ENCODE assay signal across 27 cellular contexts in the genomic region with DNA sequence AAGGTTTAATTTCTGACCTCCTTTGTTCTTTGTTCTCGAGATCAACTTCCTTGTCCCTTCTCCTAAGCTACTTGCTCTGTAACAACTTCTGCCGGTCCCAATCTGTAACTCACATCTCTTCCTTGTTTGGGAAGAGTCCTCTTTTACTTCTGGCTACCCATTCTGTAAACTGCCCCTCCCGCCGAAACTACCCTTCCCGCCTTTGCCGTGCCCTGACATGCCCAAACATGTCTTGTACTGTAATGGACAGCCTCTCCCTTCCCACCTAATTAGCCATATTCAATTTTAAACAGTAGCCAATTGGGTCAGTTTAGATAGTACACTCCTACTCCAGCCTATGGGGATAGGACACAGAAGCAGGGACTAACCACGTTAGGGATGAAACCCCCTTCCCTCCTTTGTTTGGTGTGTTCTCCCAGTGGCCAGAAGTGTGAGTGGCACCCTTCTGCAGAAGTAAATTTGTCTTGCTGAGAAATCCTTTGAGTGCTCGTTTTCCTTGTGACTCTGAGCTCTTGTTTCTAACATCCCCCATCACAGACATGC. TPM values are rescaled to one million over a fixed set of nuclear protein-coding genes. Genes with fewer than 3 reads are reported as not detected.
DNase-seq lines count a peak whose midpoint lies in the region; ATAC-seq and TF ChIP-seq lines count a peak whose summit lies in the region.
"Had no signal": no experiment of that assay in that cellular context is flagged by ENCODE, and none has a peak within 500 bp of the region (broad histone marks: within the 10 kb centered on the region; RNA-seq: fewer than 3 reads in every experiment).

No MANE protein-coding gene starts in this region.

- H3K9me3 Mint-ChIP-seq in endodermal cell (peaks cover 25% of the 10 kb centered on the region), neural crest cell (peaks cover 25% of the 10 kb centered on the region)

- H3K4me1 ChIP-seq in endodermal cell (ENCODE audit: control insufficient read depth, insufficient read depth, low read length) (no peaks in the 10 kb centered on the region), right cardiac atrium (ENCODE audit: control insufficient read depth, insufficient read depth, low read length) (no peaks in the 10 kb centered on the region), PC-3 (ENCODE audit: insufficient read depth, low read length) (no peaks in the 10 kb centered on the region)
- no peaks in the 10 kb centered on the region for H3K4me1 ChIP-seq in effector memory CD4-positive, alpha-beta T cell (ENCODE audit: control insufficient read depth, insufficient read depth, low read length, poor library complexity, severe bottlenecking)
- H3K4me1 ChIP-seq: adrenal gland, heart left ventricle had no signal

- H3K4me3 Mint-ChIP-seq in endodermal cell (no peak overlapping the region), neural crest cell (no peak overlapping the region)
- H3K4me3 Mint-ChIP-seq: CD8-positive, alpha-beta memory T cell; stimulated activated memory B cell treated with anti-CD40 and anti-IgM and Interleukin-4, amounts not matched to agents 10 μg/mL and 1 μg/mL and 100 μg/mL, for 72 hours had no signal

- H3K36me3 Mint-ChIP-seq in endodermal cell (ENCODE audit: low read depth) = peaks cover 5% of the 10 kb centered on the region
- peaks cover 48% of the 10 kb centered on the region for H3K36me3 Mint-ChIP-seq in neural crest cell (ENCODE audit: low read depth)

- no peaks in the 10 kb centered on the region for H3K79me2 ChIP-seq in PC-3 (ENCODE audit: low read length)

- H3K4me1 Mint-ChIP-seq in endodermal cell (no peaks in the 10 kb centered on the region), neural crest cell (peaks cover 14% of the 10 kb centered on the region)
- H3K4me1 Mint-ChIP-seq: CD8-positive, alpha-beta memory T cell; stimulated activated memory B cell treated with anti-CD40 and anti-IgM and Interleukin-4, amounts not matched to agents 10 μg/mL and 1 μg/mL and 100 μg/mL, for 72 hours had no signal

- no peaks in the 10 kb centered on the region for H4K20me1 ChIP-seq in PC-3 (ENCODE audit: low read length)

- intact Hi-C loops in right cardiac atrium (cut with DNase I) = no loop called here
- intact Hi-C loops in PC-3 (cut with micrococcal nuclease) = no loop called here

- H3K9me2 ChIP-seq in PC-3 (replicated peaks; ENCODE audit: low read length) = no peaks in the 10 kb centered on the region
- H3K9me2 ChIP-seq: SK-N-SH had no signal

- H2AFZ ChIP-seq in PC-3 (ENCODE audit: low read length) = no peak overlapping the region

- H3K36me3 ChIP-seq in endodermal cell (ENCODE audit: control insufficient read depth, insufficient read depth, low read length) (no peaks in the 10 kb centered on the region), PC-3 (ENCODE audit: low read depth, low read length) (no peaks in the 10 kb centered on the region)
- H3K36me3 ChIP-seq in effector memory CD4-positive, alpha-beta T cell (ENCODE audit: control insufficient read depth, insufficient read depth, low read length) = no peaks in the 10 kb centered on the region
- H3K36me3 ChIP-seq: adrenal gland, heart left ventricle, thoracic aorta had no signal

- DNase-seq in DMS53 (lab: John Stamatoyannopoulos, UW) = peak; percentile 49
- no peak for DNase-seq in DMS53 treated with DMSO at 0.1 percent for 48 hours (lab: John Stamatoyannopoulos, UW; ENCODE audit: unreplicated experiment)
- DNase-seq in NCI-H748 treated with DMSO at 0.1 percent for 48 hours (lab: John Stamatoyannopoulos, UW) = peak; percentile 30
- peak; percentile 78 for DNase-seq in endodermal cell
- DNase-seq in neural crest cell (ENCODE audit: low read depth, low spot score) = no peak
- no peak for DNase-seq in right cardiac atrium
- no peak for DNase-seq in PC-3
- DNase-seq in effector memory CD4-positive, alpha-beta T cell = no peak
- DNase-seq: activated CD4-positive, alpha-beta T cell treated with anti-CD3 and anti-CD28 coated beads, Interleukin-2, amount 50 U/mL, for 48 hours; activated CD4-positive, CD25-positive, alpha-beta regulatory T cell; activated effector memory CD4-positive, alpha-beta T cell treated with anti-CD3 and anti-CD28 coated beads, Interleukin-2, amount 50 U/mL, for 16 hours; adrenal gland; CD8-positive, alpha-beta memory T cell; cortex of kidney; DMS153; GDM1; HCEC 1CT; heart left ventricle; NCI-H1105; NCI-H2029 treated with DMSO at 0.1 percent for 48 hours; RPMI8226; SK-N-SH; small intestine; T1000 had no signal

- H3K27me3 Mint-ChIP-seq in endodermal cell (ENCODE audit: insufficient read depth) (no peaks in the 10 kb centered on the region), neural crest cell (ENCODE audit: low read depth) (no peaks in the 10 kb centered on the region)

- H3K27me3 ChIP-seq in endodermal cell (ENCODE audit: control insufficient read depth, insufficient read depth, low read length, poor library complexity, severe bottlenecking) (no peaks in the 10 kb centered on the region), right cardiac atrium (ENCODE audit: control insufficient read depth, insufficient read depth) (no peaks in the 10 kb centered on the region), PC-3 (ENCODE audit: low read length) (no peaks in the 10 kb centered on the region)
- no peaks in the 10 kb centered on the region for H3K27me3 ChIP-seq in effector memory CD4-positive, alpha-beta T cell (replicated peaks; ENCODE audit: control insufficient read depth, insufficient read depth, low read length, poor library complexity, severe bottlenecking)
- H3K27me3 ChIP-seq: adrenal gland, heart left ventricle had no signal

- no peak overlapping the region for H3K4me3 ChIP-seq in endodermal cell (ENCODE audit: low read length)
- H3K4me3 ChIP-seq in right cardiac atrium (ENCODE audit: low read length) = no peak overlapping the region
- H3K4me3 ChIP-seq in PC-3 (ENCODE audit: low read length) = no peak overlapping the region
- no peak overlapping the region for H3K4me3 ChIP-seq in effector memory CD4-positive, alpha-beta T cell (ENCODE audit: insufficient read depth, low read depth, low read length, poor library complexity, severe bottlenecking)
- H3K4me3 ChIP-seq: adrenal gland, heart left ventricle, thoracic aorta had no signal

- no peak overlapping the region for H3K4me2 ChIP-seq in PC-3 (ENCODE audit: low read length)
- H3K4me2 ChIP-seq: SK-N-SH had no signal

- peaks cover 14% of the 10 kb centered on the region for H3K9me3 ChIP-seq in endodermal cell (ENCODE audit: control insufficient read depth, low read length)
- no peaks in the 10 kb centered on the region for H3K9me3 ChIP-seq in right cardiac atrium (ENCODE audit: control insufficient read depth, low read length)
- H3K9me3 ChIP-seq in PC-3 (ENCODE audit: low read length) = no peaks in the 10 kb centered on the region
- no peaks in the 10 kb centered on the region for H3K9me3 ChIP-seq in effector memory CD4-positive, alpha-beta T cell (ENCODE audit: control insufficient read depth, low read length)
- H3K9me3 ChIP-seq: heart left ventricle, SK-N-SH, thoracic aorta had no signal

- no peak for ATAC-seq in right cardiac atrium
- ATAC-seq in PC-3 = no peak
- ATAC-seq: heart left ventricle; stimulated activated memory B cell treated with anti-CD40 and anti-IgM and Interleukin-4, amounts not matched to agents 10 μg/mL and 1 μg/mL and 100 μg/mL, for 72 hours had no signal

- BruUV-seq in PC-3 (replicated peaks; lab: Mats Ljungman, UMichigan) = no TSS peak

- H3K9ac ChIP-seq in endodermal cell (ENCODE audit: extremely low read depth, low read length, poor library complexity, severe bottlenecking) = no peak overlapping the region
- H3K9ac ChIP-seq in PC-3 (ENCODE audit: low read length) = no peak overlapping the region
- H3K9ac ChIP-seq: SK-N-SH had no signal

- no peaks in the 10 kb centered on the region for H3F3A ChIP-seq in PC-3 (ENCODE audit: low read length, unreplicated experiment)

- H3K27ac Mint-ChIP-seq in endodermal cell (peak overlapping the region; percentile 13), neural crest cell (ENCODE audit: unreplicated experiment) (peak overlapping the region; percentile 89)
- H3K27ac Mint-ChIP-seq: CD8-positive, alpha-beta memory T cell; stimulated activated memory B cell treated with anti-CD40 and anti-IgM and Interleukin-4, amounts not matched to agents 10 μg/mL and 1 μg/mL and 100 μg/mL, for 72 hours had no signal

- CTCF ChIA-PET in PC-3 (lab: Charles Lee) = no interaction called here

- no peak overlapping the region for H3K27ac ChIP-seq in endodermal cell (ENCODE audit: low read depth, low read length)
- no peak overlapping the region for H3K27ac ChIP-seq in right cardiac atrium (ENCODE audit: low read length)
- H3K27ac ChIP-seq in PC-3 (ENCODE audit: low read length) = no peak overlapping the region
- H3K27ac ChIP-seq in effector memory CD4-positive, alpha-beta T cell (ENCODE audit: insufficient read depth, low read length, poor library complexity, severe bottlenecking) = no peak overlapping the region
- H3K27ac ChIP-seq: 22Rv1, adrenal gland, heart left ventricle, thoracic aorta had no signal

- TF ChIP-seq CTCF in endodermal cell (conservative IDR thresholded peaks at IDR 0.05) = peak; percentile 17
- TF ChIP-seq CTCF in neural crest cell (conservative IDR thresholded peaks at IDR 0.05) = no peak
- TF ChIP-seq CTCF in PC-3 (conservative IDR thresholded peaks at IDR 0.05; ENCODE audit: low read depth, low read length) = no peak

- POLR2A ChIA-PET in PC-3 (lab: Charles Lee; ENCODE audit: unreplicated experiment) = no interaction called here

- WGBS in endodermal cell (ENCODE audit: insufficient coverage in 1 of 2, insufficient read length in 1 of 2), 2 experiments = 86 to 87% methylated on average over 4 to 8 of the region's 8 CpGs
- 85% methylated on average over 8 of the region's 8 CpGs for WGBS in right cardiac atrium

RNA-seq across cellular contexts. Expression of gene SACS, which starts 34.2 kb away (rescaled TPM):
- 10 to 100 TPM; 17.6 to 22.3 TPM for total RNA-seq in endodermal cell
- polyA plus RNA-seq in endodermal cell (2013, experiment 1 of 2) = 30.8 TPM
- polyA plus RNA-seq in endodermal cell (2013, experiment 2 of 2) = 33.2 TPM
- total RNA-seq in neural crest cell = 75.4 and 80.5 TPM in 2 replicates
- 10 to 100 TPM; 13.5 to 23.5 (median 16.2) TPM for total RNA-seq in right cardiac atrium
- 4.8 TPM for polyA plus RNA-seq in right cardiac atrium
- 31.6 and 85.2 TPM in 2 replicates for total RNA-seq in PC-3 (2014; rRNA removed)

Comparison
In these comparisons a context has a peak if more than half of its experiments do, and no peak if none do; other contexts are left out.
1. DNase-seq: peak in DMS53 (single experiment), NCI-H748 treated with DMSO at 0.1 percent for 48 hours (single experiment) and endodermal cell (single experiment); none in DMS53 treated with DMSO at 0.1 percent for 48 hours (single experiment), neural crest cell (single experiment), right cardiac atrium (0 of 3), PC-3 (single experiment) and effector memory CD4-positive, alpha-beta T cell (0 of 3).